Comparison of ENCODE assay signal across 1 cellular context in the genomic region with DNA sequence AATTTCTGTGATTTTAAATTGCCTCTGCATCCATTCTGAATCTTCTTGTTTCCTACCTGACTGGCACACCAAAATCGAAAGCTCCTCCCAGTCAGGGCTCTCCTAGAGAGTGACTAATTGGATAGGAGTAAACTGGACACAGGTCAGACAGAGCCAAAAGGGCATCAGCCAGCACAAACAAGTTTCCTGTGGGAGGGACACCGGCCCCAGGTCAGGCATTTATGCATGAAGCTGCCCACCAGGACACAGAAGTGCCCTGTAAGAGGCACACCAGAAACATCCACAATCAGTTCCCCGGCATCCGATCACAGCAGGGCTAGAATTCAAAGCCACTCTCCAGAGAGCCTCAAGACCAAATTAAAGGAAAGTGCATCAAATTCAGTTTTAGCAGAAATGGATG.
TF ChIP-seq lines count a peak whose summit lies in the region.

No MANE protein-coding gene starts in this region.

TF ChIP-seq in GM23338, 12 proteins besides CTCF, POLR2A, EP300 and RAD21 (continued from another document):
- no peak for TF ChIP-seq REST (IDR thresholded peaks at IDR 0.05; ENCODE audit: unreplicated experiment)
- no peak for TF ChIP-seq ZNF462 (CRISPR knock-in tag; IDR thresholded peaks at IDR 0.05)
- no peak for TF ChIP-seq EZH2 (IDR thresholded peaks at IDR 0.05; ENCODE audit: low read depth, unreplicated experiment)
- TF ChIP-seq POLR2AphosphoS5 (IDR thresholded peaks at IDR 0.05; ENCODE audit: low read depth), result no peak
- TF ChIP-seq ZNF114 (CRISPR knock-in tag; IDR thresholded peaks at IDR 0.05), result no peak
- no peak for TF ChIP-seq NANOG (IDR thresholded peaks at IDR 0.05; ENCODE audit: borderline replicate concordance)
- no peak for TF ChIP-seq EZH2phosphoT487 (IDR thresholded peaks at IDR 0.05; ENCODE audit: unreplicated experiment)
